Comparison of ENCODE assay signal across 9 cellular contexts in the genomic region with DNA sequence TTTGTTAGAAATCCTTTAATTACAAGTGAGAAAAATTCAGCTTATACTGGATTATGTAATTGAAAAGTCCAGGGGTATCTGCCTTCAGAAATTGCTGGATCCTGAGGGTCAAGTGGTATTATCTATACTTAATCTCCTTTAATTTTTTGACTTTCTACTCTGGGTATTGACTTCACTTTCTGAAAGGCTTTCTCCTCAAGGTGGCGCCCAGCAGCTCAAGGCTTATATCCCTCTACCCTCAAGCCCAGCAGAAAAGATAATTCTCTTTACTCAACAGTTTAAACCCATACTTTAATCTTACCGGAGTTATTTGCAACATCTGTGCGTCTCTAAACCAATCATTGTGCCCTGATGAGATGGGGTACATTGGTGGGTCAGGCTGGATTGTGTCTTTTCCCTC.
DNase-seq lines count a peak whose midpoint lies in the region; ATAC-seq and TF ChIP-seq lines count a peak whose summit lies in the region.
"Had no signal": no experiment of that assay in that cellular context is flagged by ENCODE, and none has a peak within 500 bp of the region (broad histone marks: within the 10 kb centered on the region; RNA-seq: fewer than 3 reads in every experiment).

No MANE protein-coding gene starts in this region.

- no peaks in the 10 kb centered on the region for H3K36me3 ChIP-seq in A673 (ENCODE audit: insufficient read depth, low read length, poor library complexity, severe bottlenecking)
- no peaks in the 10 kb centered on the region for H3K36me3 ChIP-seq in GM06990 (ENCODE audit: control insufficient read depth, insufficient read depth, low read length)
- no peaks in the 10 kb centered on the region for H3K36me3 ChIP-seq in fibroblast of lung (ENCODE audit: control insufficient read depth, insufficient read depth, low read length)
- H3K36me3 ChIP-seq: Peyer's patch had no signal

- TF ChIP-seq CTCF in A673 (conservative IDR thresholded peaks at IDR 0.05; ENCODE audit: low read depth, low read length) (peak; percentile 71), GM06990 (IDR thresholded peaks at IDR 0.05; ENCODE audit: insufficient read depth, low read length, poor library complexity, severe bottlenecking) (peak; percentile 62), fibroblast of lung (conservative IDR thresholded peaks at IDR 0.05 in 1 of 2, IDR thresholded peaks at IDR 0.05 in 1 of 2; ENCODE audit: low read depth in 1 of 2, low read length in 2 of 2) (peak; percentile 60 to 65)

- H3K79me2 ChIP-seq in fibroblast of lung (ENCODE audit: control insufficient read depth, insufficient read depth, low read length) = no peaks in the 10 kb centered on the region

- H4K20me1 ChIP-seq in fibroblast of lung (ENCODE audit: control insufficient read depth, extremely low read depth, insufficient read depth, low read length) = no peaks in the 10 kb centered on the region

- H3K27ac ChIP-seq in A673 (ENCODE audit: low read depth, low read length, poor library complexity, severe bottlenecking) = no peak overlapping the region
- no peak overlapping the region for H3K27ac ChIP-seq in fibroblast of lung (ENCODE audit: insufficient read depth, low read length)
- H3K27ac ChIP-seq: Peyer's patch had no signal

- H3K27me3 ChIP-seq in A673 (replicated peaks; ENCODE audit: insufficient read depth, low read depth, low read length, poor library complexity) (no peaks in the 10 kb centered on the region), GM06990 (replicated peaks; ENCODE audit: control insufficient read depth, insufficient read depth, low read length) (no peaks in the 10 kb centered on the region), fibroblast of lung (ENCODE audit: control insufficient read depth, insufficient read depth, low read length) (no peaks in the 10 kb centered on the region)
- H3K27me3 ChIP-seq: Peyer's patch had no signal

- CTCF ChIA-PET in A673 (lab: Charles Lee) = interaction anchor here (0.6 to 2.2 kb wide), 6 partner anchors 10 to 486 kb away, joined by 3 to 26 read pairs (median 4); no protein-coding TSS in a partner anchor

- POLR2A ChIA-PET in A673 (lab: Charles Lee; ENCODE audit: low non-redundant PET) = no interaction called here

- intact Hi-C loops in A673 (cut with micrococcal nuclease; ENCODE audit: unreplicated experiment) = loop anchor here (1.0 to 10.0 kb wide), 5 partner anchors 172 to 532 kb away; a partner anchor contains a TSS

- H3K9me3 ChIP-seq in A673 (ENCODE audit: low read depth, low read length, poor library complexity, severe bottlenecking) (no peaks in the 10 kb centered on the region), fibroblast of lung (ENCODE audit: control insufficient read depth, insufficient read depth, low read depth, low read length) (no peaks in the 10 kb centered on the region)
- H3K9me3 ChIP-seq: Peyer's patch had no signal

- peak; percentile 70 for DNase-seq in A673 (ENCODE audit: low spot score)
- no peak for DNase-seq in GM06990 (ENCODE audit: extremely low read depth, insufficient read length)
- DNase-seq in NCI-H82 treated with DMSO at 0.1 percent for 48 hours (lab: John Stamatoyannopoulos, UW; ENCODE audit: unreplicated experiment) = peak; percentile 40
- DNase-seq in fibroblast of lung (ENCODE audit: low read depth in 2 of 2) = peak; percentile 20 to 55
- DNase-seq in NCI-H510A treated with DMSO at 0.1 percent for 48 hours (lab: John Stamatoyannopoulos, UW) = no peak
- no peak for DNase-seq in NCI-H1105 (lab: John Stamatoyannopoulos, UW)
- DNase-seq: Peyer's patch had no signal

- H3K4me3 ChIP-seq in A673 (ENCODE audit: low read depth, low read length, poor library complexity, severe bottlenecking) (no peak overlapping the region), GM06990 (replicated peaks; ENCODE audit: low read depth, low read length) (no peak overlapping the region), fibroblast of lung (replicated peaks in 1 of 4; ENCODE audit: control extremely low read depth in 1 of 4, insufficient read depth in 1 of 4, low read depth in 3 of 4, low read length in 4 of 4) (no peak overlapping the region)
- H3K4me3 ChIP-seq: Peyer's patch had no signal

- ATAC-seq in HG02981 (IDR thresholded peaks at IDR 0.05; ENCODE audit: unreplicated experiment) (no peak), HG02588 (IDR thresholded peaks at IDR 0.05; ENCODE audit: unreplicated experiment) (no peak)

- H3K4me2 ChIP-seq in fibroblast of lung (ENCODE audit: extremely low read depth, insufficient read depth, low read length) = no peak overlapping the region

- no TSS peak for BruUV-seq in A673 (replicated peaks; lab: Mats Ljungman, UMichigan)

- H3K9ac ChIP-seq in fibroblast of lung (ENCODE audit: insufficient read depth, low read length) = no peak overlapping the region

- no peak overlapping the region for H2AFZ ChIP-seq in fibroblast of lung (ENCODE audit: low read length)

- H3K4me1 ChIP-seq in A673 (ENCODE audit: insufficient read depth, low read length, poor library complexity, severe bottlenecking) (no peaks in the 10 kb centered on the region), fibroblast of lung (ENCODE audit: control insufficient read depth, extremely low read depth, insufficient read depth, low read length) (no peaks in the 10 kb centered on the region)
- H3K4me1 ChIP-seq: Peyer's patch had no signal

Comparison
In these comparisons a context has a peak if more than half of its experiments do, and no peak if none do; other contexts are left out.
1. DNase-seq: peak in A673 (single experiment), NCI-H82 treated with DMSO at 0.1 percent for 48 hours (single experiment) and fibroblast of lung (2 of 2); none in GM06990 (single experiment), NCI-H510A treated with DMSO at 0.1 percent for 48 hours (single experiment) and NCI-H1105 (single experiment).
2. Peak in every context shown above with its lines, with median percentiles within 50 percentile points of each other: CTCF ChIP-seq.